In genomic region chr1:223243441-223244050, GRCh38 we compare ENCODE assay signal across 1 cellular context.
TF ChIP-seq lines count a peak whose summit lies in the region.

No MANE protein-coding gene starts in this region.

TF ChIP-seq in K562, 482 proteins besides CTCF, POLR2A, EP300 and RAD21 (continued from another document and continues in another):
- TF ChIP-seq, protein P1, sequence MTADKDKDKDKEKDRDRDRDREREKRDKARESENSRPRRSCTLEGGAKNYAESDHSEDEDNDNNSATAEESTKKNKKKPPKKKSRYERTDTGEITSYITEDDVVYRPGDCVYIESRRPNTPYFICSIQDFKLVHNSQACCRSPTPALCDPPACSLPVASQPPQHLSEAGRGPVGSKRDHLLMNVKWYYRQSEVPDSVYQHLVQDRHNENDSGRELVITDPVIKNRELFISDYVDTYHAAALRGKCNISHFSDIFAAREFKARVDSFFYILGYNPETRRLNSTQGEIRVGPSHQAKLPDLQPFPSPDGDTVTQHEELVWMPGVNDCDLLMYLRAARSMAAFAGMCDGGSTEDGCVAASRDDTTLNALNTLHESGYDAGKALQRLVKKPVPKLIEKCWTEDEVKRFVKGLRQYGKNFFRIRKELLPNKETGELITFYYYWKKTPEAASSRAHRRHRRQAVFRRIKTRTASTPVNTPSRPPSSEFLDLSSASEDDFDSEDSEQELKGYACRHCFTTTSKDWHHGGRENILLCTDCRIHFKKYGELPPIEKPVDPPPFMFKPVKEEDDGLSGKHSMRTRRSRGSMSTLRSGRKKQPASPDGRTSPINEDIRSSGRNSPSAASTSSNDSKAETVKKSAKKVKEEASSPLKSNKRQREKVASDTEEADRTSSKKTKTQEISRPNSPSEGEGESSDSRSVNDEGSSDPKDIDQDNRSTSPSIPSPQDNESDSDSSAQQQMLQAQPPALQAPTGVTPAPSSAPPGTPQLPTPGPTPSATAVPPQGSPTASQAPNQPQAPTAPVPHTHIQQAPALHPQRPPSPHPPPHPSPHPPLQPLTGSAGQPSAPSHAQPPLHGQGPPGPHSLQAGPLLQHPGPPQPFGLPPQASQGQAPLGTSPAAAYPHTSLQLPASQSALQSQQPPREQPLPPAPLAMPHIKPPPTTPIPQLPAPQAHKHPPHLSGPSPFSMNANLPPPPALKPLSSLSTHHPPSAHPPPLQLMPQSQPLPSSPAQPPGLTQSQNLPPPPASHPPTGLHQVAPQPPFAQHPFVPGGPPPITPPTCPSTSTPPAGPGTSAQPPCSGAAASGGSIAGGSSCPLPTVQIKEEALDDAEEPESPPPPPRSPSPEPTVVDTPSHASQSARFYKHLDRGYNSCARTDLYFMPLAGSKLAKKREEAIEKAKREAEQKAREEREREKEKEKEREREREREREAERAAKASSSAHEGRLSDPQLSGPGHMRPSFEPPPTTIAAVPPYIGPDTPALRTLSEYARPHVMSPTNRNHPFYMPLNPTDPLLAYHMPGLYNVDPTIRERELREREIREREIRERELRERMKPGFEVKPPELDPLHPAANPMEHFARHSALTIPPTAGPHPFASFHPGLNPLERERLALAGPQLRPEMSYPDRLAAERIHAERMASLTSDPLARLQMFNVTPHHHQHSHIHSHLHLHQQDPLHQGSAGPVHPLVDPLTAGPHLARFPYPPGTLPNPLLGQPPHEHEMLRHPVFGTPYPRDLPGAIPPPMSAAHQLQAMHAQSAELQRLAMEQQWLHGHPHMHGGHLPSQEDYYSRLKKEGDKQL (CRISPR knock-in tag; IDR thresholded peaks at IDR 0.05; ENCODE audit: borderline replicate concordance), result no peak
- peak; percentile 61; the same call in 1 of the 2 replicates for TF ChIP-seq CTBP1 (IDR thresholded peaks at IDR 0.05; ENCODE audit: borderline replicate concordance)
- 0 out of 3 replicates have a peak, but pooled peaks of 1 of the 2 experiments have one; percentile 10 for TF ChIP-seq CBX3 (IDR thresholded peaks at IDR 0.05; ENCODE audit: borderline replicate concordance in 1 of 2, low read length in 2 of 2)
- TF ChIP-seq, protein P2, sequence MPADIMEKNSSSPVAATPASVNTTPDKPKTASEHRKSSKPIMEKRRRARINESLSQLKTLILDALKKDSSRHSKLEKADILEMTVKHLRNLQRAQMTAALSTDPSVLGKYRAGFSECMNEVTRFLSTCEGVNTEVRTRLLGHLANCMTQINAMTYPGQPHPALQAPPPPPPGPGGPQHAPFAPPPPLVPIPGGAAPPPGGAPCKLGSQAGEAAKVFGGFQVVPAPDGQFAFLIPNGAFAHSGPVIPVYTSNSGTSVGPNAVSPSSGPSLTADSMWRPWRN (IDR thresholded peaks at IDR 0.05; ENCODE audit: low read depth), result no peak
- peak; percentile 98 for TF ChIP-seq MYNN (IDR thresholded peaks at IDR 0.05)
- TF ChIP-seq MYNN (CRISPR knock-in tag; IDR thresholded peaks at IDR 0.05), result no peak
- no peak for TF ChIP-seq MLLT1 (IDR thresholded peaks at IDR 0.05)
- TF ChIP-seq ZFP36 (IDR thresholded peaks at IDR 0.05; ENCODE audit: low read depth, low read length, partially characterized antibody), result no peak
- no peak for TF ChIP-seq KAT8 (IDR thresholded peaks at IDR 0.05; ENCODE audit: low read depth)
- TF ChIP-seq MIER1 (IDR thresholded peaks at IDR 0.05; ENCODE audit: low read depth), result no peak
- no peak for TF ChIP-seq ILF3 (IDR thresholded peaks at IDR 0.05; ENCODE audit: borderline replicate concordance)
- TF ChIP-seq DPF2 (IDR thresholded peaks at IDR 0.05), result peak; percentile 51
- TF ChIP-seq JUND (IDR thresholded peaks at IDR 0.05; ENCODE audit: borderline replicate concordance, low read depth, low read length), result peak; percentile 33; the same call in 1 of the 2 replicates
- no peak for TF ChIP-seq JUND (tag; IDR thresholded peaks at IDR 0.05; ENCODE audit: borderline replicate concordance, low read depth, low read length)
- 0 out of 2 replicates have a peak, but pooled peaks have one; percentile 7 for TF ChIP-seq TEAD4 (IDR thresholded peaks at IDR 0.05; ENCODE audit: low read length)
- TF ChIP-seq TEAD4 (CRISPR knock-in tag; IDR thresholded peaks at IDR 0.05; ENCODE audit: borderline replicate concordance), result no peak
- peak; percentile 23; the same call in 1 of the 2 replicates for TF ChIP-seq ZNF316 (IDR thresholded peaks at IDR 0.05)
- TF ChIP-seq, protein P3, sequence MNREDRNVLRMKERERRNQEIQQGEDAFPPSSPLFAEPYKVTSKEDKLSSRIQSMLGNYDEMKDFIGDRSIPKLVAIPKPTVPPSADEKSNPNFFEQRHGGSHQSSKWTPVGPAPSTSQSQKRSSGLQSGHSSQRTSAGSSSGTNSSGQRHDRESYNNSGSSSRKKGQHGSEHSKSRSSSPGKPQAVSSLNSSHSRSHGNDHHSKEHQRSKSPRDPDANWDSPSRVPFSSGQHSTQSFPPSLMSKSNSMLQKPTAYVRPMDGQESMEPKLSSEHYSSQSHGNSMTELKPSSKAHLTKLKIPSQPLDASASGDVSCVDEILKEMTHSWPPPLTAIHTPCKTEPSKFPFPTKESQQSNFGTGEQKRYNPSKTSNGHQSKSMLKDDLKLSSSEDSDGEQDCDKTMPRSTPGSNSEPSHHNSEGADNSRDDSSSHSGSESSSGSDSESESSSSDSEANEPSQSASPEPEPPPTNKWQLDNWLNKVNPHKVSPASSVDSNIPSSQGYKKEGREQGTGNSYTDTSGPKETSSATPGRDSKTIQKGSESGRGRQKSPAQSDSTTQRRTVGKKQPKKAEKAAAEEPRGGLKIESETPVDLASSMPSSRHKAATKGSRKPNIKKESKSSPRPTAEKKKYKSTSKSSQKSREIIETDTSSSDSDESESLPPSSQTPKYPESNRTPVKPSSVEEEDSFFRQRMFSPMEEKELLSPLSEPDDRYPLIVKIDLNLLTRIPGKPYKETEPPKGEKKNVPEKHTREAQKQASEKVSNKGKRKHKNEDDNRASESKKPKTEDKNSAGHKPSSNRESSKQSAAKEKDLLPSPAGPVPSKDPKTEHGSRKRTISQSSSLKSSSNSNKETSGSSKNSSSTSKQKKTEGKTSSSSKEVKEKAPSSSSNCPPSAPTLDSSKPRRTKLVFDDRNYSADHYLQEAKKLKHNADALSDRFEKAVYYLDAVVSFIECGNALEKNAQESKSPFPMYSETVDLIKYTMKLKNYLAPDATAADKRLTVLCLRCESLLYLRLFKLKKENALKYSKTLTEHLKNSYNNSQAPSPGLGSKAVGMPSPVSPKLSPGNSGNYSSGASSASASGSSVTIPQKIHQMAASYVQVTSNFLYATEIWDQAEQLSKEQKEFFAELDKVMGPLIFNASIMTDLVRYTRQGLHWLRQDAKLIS (CRISPR knock-in tag; IDR thresholded peaks at IDR 0.05), result 0 out of 2 replicates have a peak, but pooled peaks have one; percentile 42
- no peak for TF ChIP-seq SIX5 (IDR thresholded peaks at IDR 0.05; ENCODE audit: borderline replicate concordance in 1 of 2, insufficient read depth in 1 of 2, low read depth in 1 of 2, low read length in 2 of 2)
- TF ChIP-seq L3MBTL2 (IDR thresholded peaks at IDR 0.05), result peak; percentile 25
- TF ChIP-seq ZNF589 (CRISPR knock-in tag; IDR thresholded peaks at IDR 0.05; ENCODE audit: low read depth), result no peak
- peak; percentile 75 for TF ChIP-seq SOX6 (IDR thresholded peaks at IDR 0.05)
- TF ChIP-seq, protein P4, sequence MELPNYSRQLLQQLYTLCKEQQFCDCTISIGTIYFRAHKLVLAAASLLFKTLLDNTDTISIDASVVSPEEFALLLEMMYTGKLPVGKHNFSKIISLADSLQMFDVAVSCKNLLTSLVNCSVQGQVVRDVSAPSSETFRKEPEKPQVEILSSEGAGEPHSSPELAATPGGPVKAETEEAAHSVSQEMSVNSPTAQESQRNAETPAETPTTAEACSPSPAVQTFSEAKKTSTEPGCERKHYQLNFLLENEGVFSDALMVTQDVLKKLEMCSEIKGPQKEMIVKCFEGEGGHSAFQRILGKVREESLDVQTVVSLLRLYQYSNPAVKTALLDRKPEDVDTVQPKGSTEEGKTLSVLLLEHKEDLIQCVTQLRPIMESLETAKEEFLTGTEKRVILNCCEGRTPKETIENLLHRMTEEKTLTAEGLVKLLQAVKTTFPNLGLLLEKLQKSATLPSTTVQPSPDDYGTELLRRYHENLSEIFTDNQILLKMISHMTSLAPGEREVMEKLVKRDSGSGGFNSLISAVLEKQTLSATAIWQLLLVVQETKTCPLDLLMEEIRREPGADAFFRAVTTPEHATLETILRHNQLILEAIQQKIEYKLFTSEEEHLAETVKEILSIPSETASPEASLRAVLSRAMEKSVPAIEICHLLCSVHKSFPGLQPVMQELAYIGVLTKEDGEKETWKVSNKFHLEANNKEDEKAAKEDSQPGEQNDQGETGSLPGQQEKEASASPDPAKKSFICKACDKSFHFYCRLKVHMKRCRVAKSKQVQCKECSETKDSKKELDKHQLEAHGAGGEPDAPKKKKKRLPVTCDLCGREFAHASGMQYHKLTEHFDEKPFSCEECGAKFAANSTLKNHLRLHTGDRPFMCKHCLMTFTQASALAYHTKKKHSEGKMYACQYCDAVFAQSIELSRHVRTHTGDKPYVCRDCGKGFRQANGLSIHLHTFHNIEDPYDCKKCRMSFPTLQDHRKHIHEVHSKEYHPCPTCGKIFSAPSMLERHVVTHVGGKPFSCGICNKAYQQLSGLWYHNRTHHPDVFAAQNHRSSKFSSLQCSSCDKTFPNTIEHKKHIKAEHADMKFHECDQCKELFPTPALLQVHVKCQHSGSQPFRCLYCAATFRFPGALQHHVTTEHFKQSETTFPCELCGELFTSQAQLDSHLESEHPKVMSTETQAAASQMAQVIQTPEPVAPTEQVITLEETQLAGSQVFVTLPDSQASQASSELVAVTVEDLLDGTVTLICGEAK (IDR thresholded peaks at IDR 0.05), result no peak
- TF ChIP-seq, protein P4 (CRISPR knock-in tag; IDR thresholded peaks at IDR 0.05), result no peak
- no peak for TF ChIP-seq ZNF253 (CRISPR knock-in tag; conservative IDR thresholded peaks at IDR 0.05)
